In genomic region chr13:89383891-89384290, GRCh38 we compare ENCODE assay signal across 27 cellular contexts.
"Had no signal": no experiment of that assay in that cellular context is flagged by ENCODE, and none has a peak within 500 bp of the region (broad histone marks: within the 10 kb centered on the region; RNA-seq: fewer than 3 reads in every experiment).

No MANE protein-coding gene starts in this region.

- H3K4me3 ChIP-seq: ovary, prostate gland, right lobe of liver, sigmoid colon, stomach, thoracic aorta, thyroid gland, tibial nerve, upper lobe of left lung, vagina had no signal

- H3K36me3 ChIP-seq: neutrophil, ovary, prostate gland, right lobe of liver, sigmoid colon, stomach, thoracic aorta, thyroid gland, tibial nerve, upper lobe of left lung, vagina had no signal

- H3K9me3 ChIP-seq: neutrophil, ovary, prostate gland, sigmoid colon, stomach, thoracic aorta, thyroid gland, tibial nerve, upper lobe of left lung, vagina had no signal

- ATAC-seq: naive thymus-derived CD8-positive, alpha-beta T cell; natural killer cell treated with Interleukin-12 subunit alpha and Interleukin-12 subunit beta and Interleukin-15 and Interleukin-18, amount 100 ng/mL, for 72 hours; right cardiac atrium; right lobe of liver; stimulated activated effector memory CD8-positive, alpha-beta T cell treated with anti-CD3 and anti-CD28 coated beads, Interleukin-12 subunit alpha, Interleukin-12 subunit beta, amount 100 ng/mL, for 72 hours; stimulated activated naive B cell treated with anti-CD40 and anti-IgM and Interleukin-4, amounts not matched to agents 10 μg/mL and 1 μg/mL and 100 μg/mL, for 72 hours had no signal

- DNase-seq: naive thymus-derived CD8-positive, alpha-beta T cell; nephron progenitor cell; nucleus accumbens; ovary; retina; right cardiac atrium; right lobe of liver; sigmoid colon; small intestine; stimulated activated CD4-positive, alpha-beta T cell treated with anti-CD3 and anti-CD28 coated beads, Interleukin-15, amount 100 ng/mL, for 24 hours; stimulated activated CD4-positive, alpha-beta T cell treated with anti-CD3 and anti-CD28 coated beads, Interleukin-2, amount 100 ng/mL, for 24 hours; stimulated activated CD4-positive, alpha-beta T cell treated with anti-CD3 and anti-CD28 coated beads, Interleukin-2, amount 100 ng/mL, for 48 hours; stimulated activated CD4-positive, alpha-beta T cell treated with anti-CD3 and anti-CD28 coated beads, Interleukin-4, amount 100 ng/mL, for 24 hours; stimulated activated naive B cell treated with anti-CD40 and anti-IgM and Interleukin-4, amounts not matched to agents 10 μg/mL and 1 μg/mL and 100 μg/mL, for 72 hours; stimulated activated naive CD4-positive, alpha-beta T cell treated with Interleukin-2 at 50 U/mL for 16 hours; stomach; trophoblast cell; upper lobe of left lung had no signal

- H3K27me3 ChIP-seq: neutrophil, ovary, right lobe of liver, sigmoid colon, stomach, thyroid gland, tibial nerve, upper lobe of left lung, vagina had no signal

- H3K4me1 ChIP-seq: parathyroid adenoma, prostate gland, right lobe of liver, sigmoid colon, thyroid gland, tibial nerve, upper lobe of left lung, vagina had no signal

- H3K27ac ChIP-seq: neutrophil, ovary, parathyroid adenoma, prostate gland, right lobe of liver, sigmoid colon, stomach, thoracic aorta, thyroid gland, tibial nerve, upper lobe of left lung, vagina had no signal
